Comparison of ENCODE assay signal across 34 cellular contexts in genomic region chr2:102498414-102498813, GRCh38. TPM values are rescaled to one million over a fixed set of nuclear protein-coding genes. Genes with fewer than 3 reads are reported as not detected.
"Had no signal": no experiment of that assay in that cellular context is flagged by ENCODE, and none has a peak within 500 bp of the region (broad histone marks: within the 10 kb centered on the region; RNA-seq: fewer than 3 reads in every experiment).

No MANE protein-coding gene starts in this region.

- H3K27me3 ChIP-seq: left lung, sigmoid colon, testis, transverse colon had no signal

- H3K36me3 Mint-ChIP-seq: activated CD8-positive, alpha-beta memory T cell treated with anti-CD3 and anti-CD28 coated beads, Interleukin-2, amount 10 ng/mL, durations not matched to agents 7 days and 5 days; activated naive CD4-positive, alpha-beta T cell treated with anti-CD3 and anti-CD28 coated beads, Interleukin-2, amount 10 ng/mL, durations not matched to agents 7 days and 5 days; stimulated activated naive B cell treated with anti-CD40 and anti-IgM and Interleukin-4, amounts not matched to agents 10 μg/mL and 1 μg/mL and 100 μg/mL, for 72 hours had no signal

- H3K9me3 ChIP-seq: left lung, pancreas, prostate gland, sigmoid colon, testis had no signal

- H3K4me1 ChIP-seq: esophagus muscularis mucosa, foreskin keratinocyte, heart right ventricle, left lung, pancreas, prostate gland, sigmoid colon, testis had no signal

- H3K9me3 Mint-ChIP-seq: activated CD4-positive, alpha-beta T cell treated with anti-CD3 and anti-CD28 coated beads, Interleukin-2, amount 10 ng/mL, durations not matched to agents 7 days and 5 days; activated naive CD4-positive, alpha-beta T cell treated with anti-CD3 and anti-CD28 coated beads, Interleukin-2, amount 10 ng/mL, durations not matched to agents 7 days and 5 days; central memory CD8-positive, alpha-beta T cell; T-helper 1 cell treated with Interleukin-12 subunit alpha and Interleukin-12 subunit beta and Interleukin-4 antibody, amounts not matched to agents 30 μg/mL and 1 μg/mL, for 36 hours had no signal

- DNase-seq: activated CD4-positive, alpha-beta memory T cell treated with anti-CD3 and anti-CD28 coated beads, Interleukin-2, amount 10 ng/mL, durations not matched to agents 7 days and 5 days; activated CD4-positive, alpha-beta T cell treated with anti-CD3 and anti-CD28 coated beads, Interleukin-2, amount 10 ng/mL, durations not matched to agents 7 days and 5 days; activated CD8-positive, alpha-beta memory T cell treated with anti-CD3 and anti-CD28 coated beads, Interleukin-2, amount 10 ng/mL, durations not matched to agents 7 days and 5 days; activated effector memory CD4-positive, alpha-beta T cell treated with anti-CD3 and anti-CD28 coated beads, Interleukin-2, amount 50 U/mL, for 16 hours; activated naive CD4-positive, alpha-beta T cell treated with anti-CD3 and anti-CD28 coated beads, Interleukin-2, amount 10 ng/mL, durations not matched to agents 7 days and 5 days; anterior cingulate cortex; endodermal cell; foreskin keratinocyte; heart right ventricle; left lung; mesendoderm; nucleus accumbens; pancreas; retina; sigmoid colon; small intestine; stimulated activated CD4-positive, alpha-beta T cell treated with anti-CD3 and anti-CD28 coated beads, Interleukin-1b, Interleukin-23, amount 100 ng/mL, for 48 hours; stimulated activated CD4-positive, alpha-beta T cell treated with anti-CD3 and anti-CD28 coated beads, Interleukin-4, amount 100 ng/mL, for 4 hours; stimulated activated CD8-positive, alpha-beta memory T cell treated with anti-CD3 and anti-CD28 coated beads, Interleukin-4, amount 100 ng/mL, for 48 hours; stimulated activated naive B cell treated with anti-CD40 and anti-IgM and Interleukin-4, amounts not matched to agents 10 μg/mL and 1 μg/mL and 100 μg/mL, for 72 hours; SW 1271; T1000; testis; transverse colon; WERI-Rb-1 had no signal

- H3K4me1 Mint-ChIP-seq: activated CD4-positive, alpha-beta memory T cell treated with anti-CD3 and anti-CD28 coated beads, Interleukin-2, amount 10 ng/mL, durations not matched to agents 7 days and 5 days; activated CD4-positive, alpha-beta T cell treated with anti-CD3 and anti-CD28 coated beads, Interleukin-2, amount 10 ng/mL, durations not matched to agents 7 days and 5 days; activated CD8-positive, alpha-beta memory T cell treated with anti-CD3 and anti-CD28 coated beads, Interleukin-2, amount 10 ng/mL, durations not matched to agents 7 days and 5 days; activated naive CD4-positive, alpha-beta T cell treated with anti-CD3 and anti-CD28 coated beads, Interleukin-2, amount 10 ng/mL, durations not matched to agents 7 days and 5 days; central memory CD8-positive, alpha-beta T cell; endodermal cell; neural crest cell; stimulated activated naive B cell treated with anti-CD40 and anti-IgM and Interleukin-4, amounts not matched to agents 10 μg/mL and 1 μg/mL and 100 μg/mL, for 72 hours had no signal

- ATAC-seq: activated CD4-positive, CD25-positive, alpha-beta regulatory T cell treated with anti-CD3 and anti-CD28 coated beads, Interleukin-2, amount 50 U/mL, for 24 hours; activated CD8-positive, alpha-beta memory T cell treated with anti-CD3 and anti-CD28 coated beads, Interleukin-2, amount 10 ng/mL, durations not matched to agents 7 days and 5 days; foreskin keratinocyte; heart right ventricle; left lung; pancreas; stimulated activated naive B cell treated with anti-CD40 and anti-IgM and Interleukin-4, amounts not matched to agents 10 μg/mL and 1 μg/mL and 100 μg/mL, for 72 hours had no signal

- H3K36me3 ChIP-seq: esophagus muscularis mucosa, heart right ventricle, left lung, pancreas, prostate gland, sigmoid colon, transverse colon, WERI-Rb-1 had no signal

- H3K27ac ChIP-seq: esophagus muscularis mucosa, foreskin keratinocyte, heart right ventricle, left lung, pancreas, prostate gland, sigmoid colon, testis, transverse colon, WERI-Rb-1 had no signal

- H3K27ac Mint-ChIP-seq: activated CD4-positive, alpha-beta memory T cell treated with anti-CD3 and anti-CD28 coated beads, Interleukin-2, amount 10 ng/mL, durations not matched to agents 7 days and 5 days; activated CD4-positive, alpha-beta T cell treated with anti-CD3 and anti-CD28 coated beads, Interleukin-2, amount 10 ng/mL, durations not matched to agents 7 days and 5 days; activated CD8-positive, alpha-beta memory T cell treated with anti-CD3 and anti-CD28 coated beads, Interleukin-2, amount 10 ng/mL, durations not matched to agents 7 days and 5 days; activated naive CD4-positive, alpha-beta T cell treated with anti-CD3 and anti-CD28 coated beads, Interleukin-2, amount 10 ng/mL, durations not matched to agents 7 days and 5 days; dendritic cell treated with granulocyte-macrophage colony-stimulating factor and Interleukin-4, amounts not matched to agents 40 ng/mL and 50 ng/mL, for 4 days; endodermal cell; stimulated activated naive B cell treated with anti-CD40 and anti-IgM and Interleukin-4, amounts not matched to agents 10 μg/mL and 1 μg/mL and 100 μg/mL, for 72 hours; T-helper 1 cell treated with Interleukin-12 subunit alpha and Interleukin-12 subunit beta and Interleukin-4 antibody, amounts not matched to agents 30 μg/mL and 1 μg/mL, for 36 hours had no signal

- H3K4me3 ChIP-seq: esophagus muscularis mucosa, heart right ventricle, left lung, lung, pancreas, prostate gland, sigmoid colon, testis, transverse colon had no signal

- H3K4me3 Mint-ChIP-seq: activated CD4-positive, alpha-beta memory T cell treated with anti-CD3 and anti-CD28 coated beads, Interleukin-2, amount 10 ng/mL, durations not matched to agents 7 days and 5 days; activated CD4-positive, alpha-beta T cell treated with anti-CD3 and anti-CD28 coated beads, Interleukin-2, amount 10 ng/mL, durations not matched to agents 7 days and 5 days; activated CD8-positive, alpha-beta memory T cell treated with anti-CD3 and anti-CD28 coated beads, Interleukin-2, amount 10 ng/mL, durations not matched to agents 7 days and 5 days; activated naive CD4-positive, alpha-beta T cell treated with anti-CD3 and anti-CD28 coated beads, Interleukin-2, amount 10 ng/mL, durations not matched to agents 7 days and 5 days; central memory CD8-positive, alpha-beta T cell; dendritic cell treated with granulocyte-macrophage colony-stimulating factor and Interleukin-4, amounts not matched to agents 40 ng/mL and 50 ng/mL, for 4 days; endodermal cell; neural crest cell; stimulated activated naive B cell treated with anti-CD40 and anti-IgM and Interleukin-4, amounts not matched to agents 10 μg/mL and 1 μg/mL and 100 μg/mL, for 72 hours; T-helper 1 cell treated with Interleukin-12 subunit alpha and Interleukin-12 subunit beta and Interleukin-4 antibody, amounts not matched to agents 30 μg/mL and 1 μg/mL, for 36 hours had no signal

RNA-seq across cellular contexts. Expression of gene SLC9A4, which starts 25.4 kb away (rescaled TPM):
- total RNA-seq: esophagus muscularis mucosa, foreskin keratinocyte, glomerular endothelial cell, left lung, neural crest cell, prostate gland, sigmoid colon, transverse colon had no signal
